In the genomic region with DNA sequence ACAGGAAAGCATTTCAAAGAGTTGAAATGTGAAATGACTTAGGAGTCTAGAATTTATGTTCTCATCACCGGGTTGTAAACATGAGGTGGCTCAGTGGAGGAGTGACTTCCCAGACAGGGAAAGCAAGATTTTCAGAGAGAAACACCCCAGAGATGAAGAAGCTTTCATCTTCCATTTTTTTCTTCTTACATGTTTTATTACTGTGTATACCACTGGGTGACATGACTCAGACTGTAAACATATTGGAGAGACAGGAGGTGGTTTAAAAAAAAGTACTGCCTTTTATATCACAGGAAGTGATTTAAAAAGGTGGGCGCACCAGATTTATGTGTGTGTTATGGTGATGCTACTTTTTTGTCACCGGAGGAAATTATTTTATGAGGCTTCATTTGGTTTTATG, we compare ENCODE assay signal across 20 cellular contexts.
A peak's percentile ranks its signal among the peaks of the same experiment; 100 is the strongest.
DNase-seq lines count a peak whose midpoint lies in the region; ATAC-seq, FAIRE-seq and TF ChIP-seq lines count a peak whose summit lies in the region.
"Had no signal": no experiment of that assay in that cellular context is flagged by ENCODE, and none has a peak within 500 bp of the region (broad histone marks: within the 10 kb centered on the region; RNA-seq: fewer than 3 reads in every experiment).

No MANE protein-coding gene starts in this region.

- WGBS in sigmoid colon, 2 donors, result 8 to 41% methylated on average over 3 of the region's 3 CpGs

- no peak overlapping the region for H3K4me3 ChIP-seq in RWPE2 (ENCODE audit: severe bottlenecking)
- H3K4me3 ChIP-seq in sigmoid colon, result no peak overlapping the region
- H3K4me3 ChIP-seq in mucosa of descending colon, result no peak overlapping the region
- H3K4me3 ChIP-seq: ovary, spleen, stomach had no signal

- TF ChIP-seq EP300 in sigmoid colon (IDR thresholded peaks at IDR 0.05), result no peak

- H3K27ac ChIP-seq in RWPE2 (ENCODE audit: poor library complexity, severe bottlenecking), result peak overlapping the region; percentile 14
- peak overlapping the region in 3 of 4 donors; percentile 32 to 54 (median 51) for H3K27ac ChIP-seq in sigmoid colon
- H3K27ac ChIP-seq: C4-2B, ovary, spleen, stomach had no signal

- no peak for TF ChIP-seq POLR2A in sigmoid colon (IDR thresholded peaks at IDR 0.05)

- H3K4me1 ChIP-seq in RWPE2 (ENCODE audit: insufficient read depth, poor library complexity, severe bottlenecking) (peaks cover 14% of the 10 kb centered on the region), sigmoid colon (peaks cover 0 to 15% (median 14%) of the 10 kb centered on the region in 4 donors), mucosa of descending colon (ENCODE audit: low read depth) (no peaks in the 10 kb centered on the region)
- H3K4me1 ChIP-seq: spleen had no signal

- ATAC-seq in RWPE2 (ENCODE audit: low read depth), result peak; percentile 73
- ATAC-seq in mucosa of descending colon, result no peak

- FAIRE-seq in frontal cortex (lab: Jason Lieb, UNC), result no peak
- FAIRE-seq: GM12892, HTR-8/SVneo had no signal

- DNase-seq in GM03348 (ENCODE audit: low spot score) (peak; percentile 47), RWPE2 (ENCODE audit: low spot score) (no peak), fibroblast of peridontal ligament (ENCODE audit: extremely low read depth) (peak; percentile 60), sigmoid colon (no peak), mucosa of descending colon (no peak), glomerular visceral epithelial cell (ENCODE audit: extremely low spot score) (no peak), frontal cortex (ENCODE audit: low spot score in 2 of 2) (no peak), RPMI8226 (no peak)
- DNase-seq: activated CD4-positive, alpha-beta T cell treated with anti-CD3 and anti-CD28 coated beads for 48 hours; activated T-cell treated with anti-CD3 and anti-CD28 coated beads, Interleukin-2, amount 50 U/mL, for 1 hour; cortex of kidney; DMS79; mesendoderm; NCI-H82; ovary; spleen; stomach had no signal

- TF ChIP-seq CTCF in RWPE2 (IDR thresholded peaks at IDR 0.05; ENCODE audit: poor library complexity, severe bottlenecking), result no peak
- no peak for TF ChIP-seq CTCF in sigmoid colon (IDR thresholded peaks at IDR 0.05)
- TF ChIP-seq CTCF in mucosa of descending colon (IDR thresholded peaks at IDR 0.05), result no peak

- H3K9me3 ChIP-seq in RWPE2 (ENCODE audit: severe bottlenecking) (no peaks in the 10 kb centered on the region), sigmoid colon (no peaks in the 10 kb centered on the region), mucosa of descending colon (no peaks in the 10 kb centered on the region)
- H3K9me3 ChIP-seq: ovary had no signal

- intact Hi-C loops in sigmoid colon (cut with DNase I), result no loop called here
- intact Hi-C loops in mucosa of descending colon (cut with DNase I, micrococcal nuclease), result no loop called here

- H3K36me3 ChIP-seq in RWPE2 (ENCODE audit: low read depth), result no peaks in the 10 kb centered on the region
- H3K36me3 ChIP-seq in sigmoid colon, result no peaks in the 10 kb centered on the region
- no peaks in the 10 kb centered on the region for H3K36me3 ChIP-seq in mucosa of descending colon (ENCODE audit: low read depth)
- H3K36me3 ChIP-seq: ovary, spleen, stomach had no signal

- H3K27me3 ChIP-seq in RWPE2 (ENCODE audit: insufficient read depth, poor library complexity, severe bottlenecking) (no peaks in the 10 kb centered on the region), sigmoid colon (no peaks in the 10 kb centered on the region)
- H3K27me3 ChIP-seq: ovary, spleen, stomach had no signal

Comparison
In these comparisons a context has a peak if more than half of its experiments do, and no peak if none do; other contexts are left out.
1. DNase-seq: peak in GM03348 (single experiment) and fibroblast of peridontal ligament (single experiment); none in RWPE2 (single experiment), sigmoid colon (single experiment), mucosa of descending colon (0 of 3), glomerular visceral epithelial cell (single experiment), frontal cortex (0 of 2) and RPMI8226 (single experiment).